27 cellular contexts compared by ENCODE assay signal in the genomic region with DNA sequence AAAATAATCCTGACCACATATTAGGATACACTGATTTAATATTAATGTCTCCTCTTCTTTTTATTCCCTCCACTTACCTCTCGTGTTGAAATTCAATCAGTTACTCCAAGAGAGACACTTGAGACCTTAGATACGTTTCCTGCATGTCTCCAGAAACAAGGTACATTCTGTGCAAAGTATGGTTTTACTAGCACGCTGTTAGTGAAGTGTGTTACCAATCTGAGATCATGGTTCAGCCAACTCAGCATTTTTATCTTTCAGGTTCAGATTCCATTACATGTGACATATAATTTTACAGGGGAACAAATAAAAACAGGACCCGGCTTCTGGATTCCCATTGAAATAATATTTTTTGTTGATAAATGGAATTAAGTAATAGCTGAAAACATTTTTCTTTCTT.
"Had no signal": no experiment of that assay in that cellular context is flagged by ENCODE, and none has a peak within 500 bp of the region (broad histone marks: within the 10 kb centered on the region; RNA-seq: fewer than 3 reads in every experiment).

No MANE protein-coding gene starts in this region.

- H3K36me3 ChIP-seq: ascending aorta, gastroesophageal sphincter, pancreas, transverse colon had no signal

- DNase-seq: activated CD4-positive, alpha-beta memory T cell treated with anti-CD3 and anti-CD28 coated beads for 36 hours; activated CD4-positive, alpha-beta T cell treated with anti-CD3 and anti-CD28 coated beads, Interleukin-2, amount 10 ng/mL, durations not matched to agents 24 days and 14 days; activated CD8-positive, alpha-beta memory T cell treated with anti-CD3 and anti-CD28 coated beads, Interleukin-2, amount 50 U/mL, for 4 hours; activated effector memory CD4-positive, alpha-beta T cell treated with anti-CD3 and anti-CD28 coated beads, Interleukin-2, amount 50 U/mL, for 16 hours; activated naive CD4-positive, alpha-beta T cell treated with anti-CD3 and anti-CD28 coated beads for 36 hours; activated naive CD8-positive, alpha-beta T cell treated with anti-CD3 and anti-CD28 coated beads, Interleukin-2, amount 10 ng/mL, durations not matched to agents 7 days and 5 days; activated T-cell treated with anti-CD3 and anti-CD28 coated beads, Interleukin-2, amount 50 U/mL, for 1 hour; cortex of kidney; effector memory CD8-positive, alpha-beta T cell; erythroblast; head of caudate nucleus; naive B cell; pancreas; stimulated activated CD4-positive, alpha-beta T cell treated with anti-CD3 and anti-CD28 coated beads, Interleukin-12 subunit alpha, Interleukin-12 subunit beta, amount 100 ng/mL, for 4 hours; stimulated activated CD4-positive, alpha-beta T cell treated with anti-CD3 and anti-CD28 coated beads, Interleukin-4, amount 100 ng/mL, for 1 hour; stimulated activated naive CD8-positive, alpha-beta T cell treated with anti-CD3 and anti-CD28 coated beads, Interleukin-15, Interleukin-2, amounts not matched to agents 100 U/mL and 50 U/mL, for 24 hours; testis; transverse colon had no signal

- H3K9me3 ChIP-seq: ascending aorta, gastroesophageal sphincter, pancreas, right atrium auricular region, testis, transverse colon had no signal

- H3K4me3 Mint-ChIP-seq: activated CD4-positive, alpha-beta memory T cell treated with anti-CD3 and anti-CD28 coated beads for 36 hours; activated CD4-positive, alpha-beta T cell treated with anti-CD3 and anti-CD28 coated beads, Interleukin-2, amount 10 ng/mL, durations not matched to agents 24 days and 14 days; activated naive CD4-positive, alpha-beta T cell treated with anti-CD3 and anti-CD28 coated beads for 36 hours; activated naive CD8-positive, alpha-beta T cell treated with anti-CD3 and anti-CD28 coated beads, Interleukin-2, amount 10 ng/mL, durations not matched to agents 7 days and 5 days; activated T-helper 1 cell treated with anti-CD3 and anti-CD28 coated beads, Interleukin-12 subunit alpha, Interleukin-12 subunit beta, Interleukin-2, Interleukin-4 antibody, amounts not matched to agents 30 ng/mL and 10 ng/mL and 1 ng/mL, durations not matched to agents 14 hours and 24 hours and 36 hours; brain; effector memory CD8-positive, alpha-beta T cell; mesothelial cell of epicardium; naive B cell had no signal

- FAIRE-seq: urothelium cell line had no signal

- H3K27ac Mint-ChIP-seq: activated CD4-positive, alpha-beta memory T cell treated with anti-CD3 and anti-CD28 coated beads for 36 hours; activated CD4-positive, alpha-beta T cell treated with anti-CD3 and anti-CD28 coated beads, Interleukin-2, amount 10 ng/mL, durations not matched to agents 24 days and 14 days; activated naive CD4-positive, alpha-beta T cell treated with anti-CD3 and anti-CD28 coated beads for 36 hours; activated naive CD8-positive, alpha-beta T cell treated with anti-CD3 and anti-CD28 coated beads, Interleukin-2, amount 10 ng/mL, durations not matched to agents 7 days and 5 days; activated T-helper 1 cell treated with anti-CD3 and anti-CD28 coated beads, Interleukin-12 subunit alpha, Interleukin-12 subunit beta, Interleukin-2, Interleukin-4 antibody, amounts not matched to agents 30 ng/mL and 10 ng/mL and 1 ng/mL, durations not matched to agents 14 hours and 24 hours and 36 hours; brain; mesothelial cell of epicardium had no signal

- H3K4me3 ChIP-seq: ascending aorta, gastroesophageal sphincter, pancreas, right atrium auricular region, testis, transverse colon had no signal

- H3K4me1 ChIP-seq: testis had no signal

- H3K9me3 Mint-ChIP-seq: activated CD4-positive, alpha-beta memory T cell treated with anti-CD3 and anti-CD28 coated beads for 36 hours; activated CD4-positive, alpha-beta T cell treated with anti-CD3 and anti-CD28 coated beads, Interleukin-2, amount 10 ng/mL, durations not matched to agents 24 days and 14 days; activated naive CD4-positive, alpha-beta T cell treated with anti-CD3 and anti-CD28 coated beads for 36 hours; activated naive CD8-positive, alpha-beta T cell treated with anti-CD3 and anti-CD28 coated beads, Interleukin-2, amount 10 ng/mL, durations not matched to agents 7 days and 5 days; activated T-helper 1 cell treated with anti-CD3 and anti-CD28 coated beads, Interleukin-12 subunit alpha, Interleukin-12 subunit beta, Interleukin-2, Interleukin-4 antibody, amounts not matched to agents 30 ng/mL and 10 ng/mL and 1 ng/mL, durations not matched to agents 14 hours and 24 hours and 36 hours; brain; effector memory CD8-positive, alpha-beta T cell; mesothelial cell of epicardium; naive B cell had no signal

- H3K27me3 ChIP-seq: ascending aorta, gastroesophageal sphincter, pancreas, right atrium auricular region, testis, transverse colon had no signal

- H3K36me3 Mint-ChIP-seq: activated CD4-positive, alpha-beta memory T cell treated with anti-CD3 and anti-CD28 coated beads for 36 hours; activated naive CD8-positive, alpha-beta T cell treated with anti-CD3 and anti-CD28 coated beads, Interleukin-2, amount 10 ng/mL, durations not matched to agents 7 days and 5 days; brain; mesothelial cell of epicardium; naive B cell had no signal

- H3K27ac ChIP-seq: gastroesophageal sphincter, pancreas, testis, transverse colon, VCaP had no signal

- H3K27me3 Mint-ChIP-seq: activated CD4-positive, alpha-beta memory T cell treated with anti-CD3 and anti-CD28 coated beads for 36 hours; activated naive CD8-positive, alpha-beta T cell treated with anti-CD3 and anti-CD28 coated beads, Interleukin-2, amount 10 ng/mL, durations not matched to agents 7 days and 5 days; brain; effector memory CD8-positive, alpha-beta T cell; naive B cell had no signal

- ATAC-seq: activated CD4-positive, CD25-positive, alpha-beta regulatory T cell treated with anti-CD3 and anti-CD28 coated beads, Interleukin-2, amount 50 U/mL, for 24 hours; effector memory CD8-positive, alpha-beta T cell; gastroesophageal sphincter; pancreas; stimulated activated naive CD8-positive, alpha-beta T cell treated with anti-CD3 and anti-CD28 coated beads, Interleukin-15, Interleukin-2, amounts not matched to agents 100 U/mL and 50 U/mL, for 24 hours had no signal
